ENCODE assay signal across 1 cellular context in genomic region chr12:130838284-130838950, GRCh38.
TF ChIP-seq lines count a peak whose summit lies in the region.

No MANE protein-coding gene starts in this region.

TF ChIP-seq in GM23338, 12 proteins besides CTCF, POLR2A, EP300 and RAD21 (continued from another document):
- TF ChIP-seq ZNF462 (CRISPR knock-in tag; IDR thresholded peaks at IDR 0.05), result no peak
- TF ChIP-seq ETS1 (IDR thresholded peaks at IDR 0.05), result no peak
- TF ChIP-seq EZH2 (IDR thresholded peaks at IDR 0.05; ENCODE audit: low read depth, unreplicated experiment), result no peak
- no peak for TF ChIP-seq ZNF114 (CRISPR knock-in tag; IDR thresholded peaks at IDR 0.05)
- no peak for TF ChIP-seq CREB1 (CRISPR knock-in tag; IDR thresholded peaks at IDR 0.05; ENCODE audit: low read depth)
- TF ChIP-seq NANOG (IDR thresholded peaks at IDR 0.05; ENCODE audit: borderline replicate concordance), result no peak
TF ChIP-seq in GM23338: peak in this region for 0.
